Comparison of ENCODE assay signal across 17 cellular contexts in genomic region chr21:45893166-45894106, GRCh38.
A peak's percentile ranks its signal among the peaks of the same experiment; 100 is the strongest.
DNase-seq lines count a peak whose midpoint lies in the region; ATAC-seq and TF ChIP-seq lines count a peak whose summit lies in the region.
"Had no signal": no experiment of that assay in that cellular context is flagged by ENCODE, and none has a peak within 500 bp of the region (broad histone marks: within the 10 kb centered on the region; RNA-seq: fewer than 3 reads in every experiment).

No MANE protein-coding gene starts in this region.

- CTCF ChIA-PET in Panc1 (lab: Charles Lee), result no interaction called here

- intact Hi-C loops in Panc1 (cut with micrococcal nuclease; ENCODE audit: unreplicated experiment) (no loop called here), posterior vena cava (cut with DNase I) (no loop called here)

- H3K27ac ChIP-seq in Panc1 (ENCODE audit: low read length), result no peak overlapping the region
- H3K27ac ChIP-seq: colonic mucosa, SJSA1 had no signal

- H3K27me3 ChIP-seq in Panc1 (ENCODE audit: control insufficient read depth, insufficient read depth, low read length), result no peaks in the 10 kb centered on the region
- H3K27me3 ChIP-seq: colonic mucosa, SJSA1 had no signal

- no peaks in the 10 kb centered on the region for H3K9me3 ChIP-seq in Panc1 (ENCODE audit: control insufficient read depth, insufficient read depth, low read depth, low read length)
- H3K9me3 ChIP-seq: colonic mucosa, SJSA1 had no signal

- POLR2A ChIA-PET in Panc1 (lab: Charles Lee), result no interaction called here

- ATAC-seq in Panc1 (peak; percentile 21; the same call in 1 of the 2 replicates), GM18858 (IDR thresholded peaks at IDR 0.05; ENCODE audit: unreplicated experiment) (no peak), HG03571 (IDR thresholded peaks at IDR 0.05; ENCODE audit: unreplicated experiment) (no peak)
- ATAC-seq: stimulated activated effector memory CD8-positive, alpha-beta T cell treated with anti-CD3 and anti-CD28 coated beads, Interleukin-12 subunit alpha, Interleukin-12 subunit beta, amount 100 ng/mL, for 72 hours had no signal

- no TSS peak for BruUV-seq in Panc1 (replicated peaks; lab: Mats Ljungman, UMichigan)

- TF ChIP-seq CTCF in Panc1 (IDR thresholded peaks at IDR 0.05), result no peak

- no peaks in the 10 kb centered on the region for H3K36me3 ChIP-seq in Panc1 (ENCODE audit: control insufficient read depth, insufficient read depth, low read length)
- H3K36me3 ChIP-seq: colonic mucosa, SJSA1 had no signal

- no peak overlapping the region for H3K4me3 ChIP-seq in Panc1 (ENCODE audit: low read depth in 2 of 2, low read length in 2 of 2)
- H3K4me3 ChIP-seq: colonic mucosa, SJSA1 had no signal

- in situ Hi-C loops in Panc1 (cut with HindIII; ENCODE audit: low pct_unique_long_range_greater_than_20kb, low sequenced_read_pairs), result no loop called here

- DNase-seq in COR-L47 (lab: John Stamatoyannopoulos, UW) (peak; percentile 21), Panc1 (ENCODE audit: low read depth, low spot score) (no peak), fibroblast of gingiva (ENCODE audit: low read depth) (peak; percentile 16), posterior vena cava (ENCODE audit: low spot score) (peak; percentile 66), NCI-H2029 treated with DMSO at 0.1 percent for 48 hours (lab: John Stamatoyannopoulos, UW) (no peak), retina (no peak)
- DNase-seq: activated CD4-positive, alpha-beta memory T cell treated with anti-CD3 and anti-CD28 coated beads for 36 hours; activated naive CD4-positive, alpha-beta T cell treated with anti-CD3 and anti-CD28 coated beads, Interleukin-2, amount 50 U/mL, for 16 hours; colonic mucosa; DMS79 treated with DMSO at 0.1 percent for 48 hours; KBM-7; NCI-H1048; nephron progenitor cell had no signal

- no peaks in the 10 kb centered on the region for H3K4me1 ChIP-seq in Panc1 (ENCODE audit: control insufficient read depth, insufficient read depth, low read length)
- H3K4me1 ChIP-seq: colonic mucosa, SJSA1 had no signal

Comparison
In these comparisons a context has a peak if more than half of its experiments do, and no peak if none do; other contexts are left out.
1. DNase-seq: peak in COR-L47 (single experiment), fibroblast of gingiva (single experiment) and posterior vena cava (single experiment); none in Panc1 (single experiment), NCI-H2029 treated with DMSO at 0.1 percent for 48 hours (single experiment) and retina (single experiment).